ENCODE assay signal across 1 cellular context in genomic region chr2:239716009-239716408, GRCh38.
A peak's percentile ranks its signal among the peaks of the same experiment; 100 is the strongest.
TF ChIP-seq lines count a peak whose summit lies in the region.

No MANE protein-coding gene starts in this region.

TF ChIP-seq in HepG2, 621 proteins besides CTCF, POLR2A, EP300 and RAD21 (continued from another document):
- no peak for TF ChIP-seq THAP9 (CRISPR knock-in tag; IDR thresholded peaks at IDR 0.05; ENCODE audit: borderline replicate concordance)
- TF ChIP-seq ZBTB20 (CRISPR knock-in tag; IDR thresholded peaks at IDR 0.05; ENCODE audit: borderline replicate concordance, low read depth) = no peak
- 0 out of 2 replicates have a peak, but pooled peaks have one; percentile 62 for TF ChIP-seq PLRG1 (conservative IDR thresholded peaks at IDR 0.05)
- TF ChIP-seq TRIM22 (IDR thresholded peaks at IDR 0.05) = 0 out of 2 replicates have a peak, but pooled peaks have one; percentile 29
- TF ChIP-seq FOXK2 (IDR thresholded peaks at IDR 0.05) = 0 out of 2 replicates have a peak, but pooled peaks have one; percentile 27
